ENCODE assay signal across 12 cellular contexts in the genomic region with DNA sequence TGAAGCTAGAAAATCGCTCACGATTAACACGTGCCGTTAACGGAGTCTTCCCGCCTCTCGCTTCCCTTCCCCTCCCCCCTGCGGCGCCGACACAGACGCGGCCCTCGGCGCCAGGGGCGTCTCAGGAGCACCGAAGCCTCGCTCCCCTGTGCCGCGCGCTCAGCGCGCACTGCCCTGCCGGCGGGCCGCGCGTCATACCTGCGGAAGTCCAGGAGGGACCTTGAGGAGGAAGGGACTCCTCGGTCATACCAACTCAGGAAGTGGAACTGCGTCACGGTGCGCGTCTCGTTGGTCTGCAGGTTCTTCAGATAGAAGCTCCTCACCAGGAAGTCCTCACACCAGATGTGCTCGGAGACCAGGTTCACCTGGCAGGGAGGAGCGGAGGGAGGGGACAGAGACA.
DNase-seq lines count a peak whose midpoint lies in the region; ATAC-seq, FAIRE-seq and TF ChIP-seq lines count a peak whose summit lies in the region.
"Had no signal": no experiment of that assay in that cellular context is flagged by ENCODE, and none has a peak within 500 bp of the region (broad histone marks: within the 10 kb centered on the region; RNA-seq: fewer than 3 reads in every experiment).

No MANE protein-coding gene starts in this region.

- intact Hi-C loops in kidney (cut with DNase I) = no loop called here

- no peak for FAIRE-seq in kidney (lab: Jason Lieb, UNC)

- ATAC-seq in GM19328 (IDR thresholded peaks at IDR 0.05; ENCODE audit: unreplicated experiment) = no peak
- ATAC-seq: left lung had no signal

- H3K4me3 ChIP-seq in kidney (ENCODE audit: low read length in 2 of 2) = no peak overlapping the region
- H3K4me3 ChIP-seq: left lung had no signal

- H3K9me3 ChIP-seq in kidney (ENCODE audit: control insufficient read depth in 1 of 2, low read length in 2 of 2) = no peaks in the 10 kb centered on the region
- H3K9me3 ChIP-seq: left lung had no signal

- no peak overlapping the region for H3K9ac ChIP-seq in kidney (ENCODE audit: low read length in 2 of 2)

- H3K27ac ChIP-seq in kidney (ENCODE audit: low read depth in 2 of 2, low read length in 2 of 2) = no peak overlapping the region
- H3K27ac ChIP-seq: left lung had no signal

- no peak for TF ChIP-seq CTCF in kidney (IDR thresholded peaks at IDR 0.05; ENCODE audit: borderline replicate concordance, extremely low read depth, insufficient read depth)

- DNase-seq in NCI-H2196 treated with DMSO at 0.1 percent for 48 hours (lab: John Stamatoyannopoulos, UW; ENCODE audit: unreplicated experiment) (peak; percentile 69), kidney (peak; percentile 83), SKM-1 (lab: John Stamatoyannopoulos, UW; ENCODE audit: unreplicated experiment) (no peak), hippocampal formation (lab: John Stamatoyannopoulos, UW) (no peak), kidney glomerular epithelial cell (lab: John Stamatoyannopoulos, UW) (no peak)
- DNase-seq in activated CD8-positive, alpha-beta memory T cell treated with anti-CD3 and anti-CD28 coated beads, Interleukin-2, amount 50 U/mL, for 4 hours = peak; percentile 44
- DNase-seq in stimulated activated CD8-positive, alpha-beta memory T cell treated with anti-CD3 and anti-CD28 coated beads, Interleukin-4, amount 100 ng/mL, for 24 hours (ENCODE audit: low read depth) = peak; percentile 24
- DNase-seq: EL, Kasumi-1, SIG-M5 had no signal

- H3K36me3 ChIP-seq in kidney (ENCODE audit: control insufficient read depth in 1 of 2, insufficient read depth in 2 of 2, low read length in 2 of 2) = no peaks in the 10 kb centered on the region
- H3K36me3 ChIP-seq: left lung had no signal

- H3K4me1 ChIP-seq in kidney (ENCODE audit: control insufficient read depth in 1 of 2, insufficient read depth in 1 of 2, low read depth in 1 of 2, low read length in 2 of 2) = no peaks in the 10 kb centered on the region
- H3K4me1 ChIP-seq: left lung had no signal

Comparison
In these comparisons a context has a peak if more than half of its experiments do, and no peak if none do; other contexts are left out.
1. DNase-seq: peak in NCI-H2196 treated with DMSO at 0.1 percent for 48 hours (single experiment), activated CD8-positive, alpha-beta memory T cell treated with anti-CD3 and anti-CD28 coated beads, Interleukin-2, amount 50 U/mL, for 4 hours (single experiment), kidney (single experiment) and stimulated activated CD8-positive, alpha-beta memory T cell treated with anti-CD3 and anti-CD28 coated beads, Interleukin-4, amount 100 ng/mL, for 24 hours (single experiment); none in SKM-1 (single experiment), hippocampal formation (0 of 2) and kidney glomerular epithelial cell (single experiment).